ENCODE assay signal across 10 cellular contexts in genomic region chr19:15093001-15093400, GRCh38. TPM values are rescaled to one million over a fixed set of nuclear protein-coding genes. Genes with fewer than 3 reads are reported as not detected.
"Had no signal": no experiment of that assay in that cellular context is flagged by ENCODE, and none has a peak within 500 bp of the region (broad histone marks: within the 10 kb centered on the region; RNA-seq: fewer than 3 reads in every experiment).

No MANE protein-coding gene starts in this region.

- DNase-seq: GOT3, H7, KBM-7 had no signal

- H3K36me3 ChIP-seq: HAP-1 had no signal

- H2AFZ ChIP-seq: GM23248 had no signal

- H3K27ac ChIP-seq: GM23248, KMS-11 had no signal

- H3K4me1 ChIP-seq: HAP-1 had no signal

- H3K4me2 ChIP-seq: KMS-11 had no signal

- H3K4me3 ChIP-seq: GM23248, HAP-1 had no signal

- H3K9ac ChIP-seq: GM23248, KMS-11 had no signal

- FAIRE-seq: HTR-8/SVneo had no signal

- H3K9me3 ChIP-seq: HAP-1 had no signal

RNA-seq across cellular contexts. Expression of gene OR1I1, which starts 11.0 kb away (rescaled TPM):
- total RNA-seq: GM23248, H4, H7, HT-29, IMR-90 had no signal
- polyA plus RNA-seq: GM23248, IMR-90 had no signal

RNA-seq across cellular contexts. Expression of gene SYDE1, which starts 14.2 kb away (rescaled TPM):
- total RNA-seq: HT-29 had no signal

RNA-seq across cellular contexts. Expression of gene CASP14, which starts 43.7 kb away (rescaled TPM):
- total RNA-seq: GM23248, H4, H7, HT-29, IMR-90 had no signal
- polyA plus RNA-seq: GM23248, IMR-90 had no signal
